1 cellular context compared by ENCODE assay signal in genomic region chr16:66955363-66956025, GRCh38.
TF ChIP-seq lines count a peak whose summit lies in the region.

No MANE protein-coding gene starts in this region.

TF ChIP-seq in K562, 482 proteins besides CTCF, POLR2A, EP300 and RAD21:
- peak; percentile 26; the same call in 1 of the 2 replicates for TF ChIP-seq ZFX (CRISPR knock-in tag; IDR thresholded peaks at IDR 0.05)
- peak; percentile 34; the same call in 1 of the 2 replicates for TF ChIP-seq SPI1 (IDR thresholded peaks at IDR 0.05; ENCODE audit: borderline replicate concordance, low read depth, low read length)
- TF ChIP-seq TCF3 (CRISPR knock-in tag; IDR thresholded peaks at IDR 0.05) = 0 out of 2 replicates have a peak, but pooled peaks have one; percentile 5
TF ChIP-seq in K562: peak in this region for 3; not testable (repeated sequence) for 479.
